ENCODE assay signal across 8 cellular contexts in the genomic region with DNA sequence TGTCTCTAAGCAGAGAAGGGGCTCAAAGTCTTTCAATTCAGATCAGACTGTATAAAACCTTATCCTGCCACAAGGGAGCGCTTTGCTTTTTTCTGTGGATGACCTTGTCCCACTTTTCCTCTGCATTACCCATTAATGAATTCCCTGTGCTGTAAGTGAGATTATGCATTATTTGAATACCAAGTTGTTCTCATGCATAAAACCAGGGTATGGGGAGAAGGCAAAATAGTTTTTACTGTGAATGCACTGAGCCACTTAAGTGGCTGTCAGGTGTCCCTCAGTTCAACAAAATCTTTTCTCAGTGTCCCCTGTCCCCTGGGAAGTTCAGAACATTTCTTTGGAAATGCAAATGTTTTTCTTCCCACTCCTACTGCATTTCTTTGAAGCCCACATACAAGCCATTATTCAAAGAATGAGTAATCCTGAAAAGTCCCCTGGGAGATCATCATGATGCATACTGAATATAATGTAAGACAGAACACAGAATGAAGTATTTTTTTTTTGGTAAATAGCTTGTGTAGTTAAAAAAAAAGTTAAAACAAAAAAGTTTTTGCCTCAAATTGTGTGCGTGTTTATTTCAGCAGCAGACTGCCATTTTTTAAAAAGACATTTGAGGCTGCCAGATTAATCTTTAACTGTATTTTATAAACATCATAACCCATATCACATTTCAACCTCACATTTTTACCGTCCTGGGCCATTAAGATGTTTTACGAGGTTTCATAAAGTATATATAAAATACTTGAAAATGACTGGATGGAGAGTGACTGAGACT.
A peak's percentile ranks its signal among the peaks of the same experiment; 100 is the strongest.
DNase-seq lines count a peak whose midpoint lies in the region; ATAC-seq and TF ChIP-seq lines count a peak whose summit lies in the region.

No MANE protein-coding gene starts in this region.

- no peak for TF ChIP-seq POLR2A in GM18505 (IDR thresholded peaks at IDR 0.05; ENCODE audit: borderline replicate concordance, extremely low read depth, insufficient read depth, insufficient read length)

- TF ChIP-seq EP300 in Ishikawa (IDR thresholded peaks at IDR 0.05; ENCODE audit: borderline replicate concordance) = no peak

- no peaks in the 10 kb centered on the region for H3K9me3 Mint-ChIP-seq in nephron

- peaks cover 9% of the 10 kb centered on the region for H3K4me1 Mint-ChIP-seq in nephron

- peak overlapping the region; percentile 86 to 96 (median 95) for H3K27ac Mint-ChIP-seq in nephron

- peak; percentile 83 for DNase-seq in ELR (ENCODE audit: low read depth)
- DNase-seq in caudate nucleus (lab: John Stamatoyannopoulos, UW) = peak in 16 of 61 donors; percentile 2 to 48 (median 10)
- no peak for DNase-seq in activated T-cell treated with anti-CD3 and anti-CD28 coated beads, Interleukin-2, amount 50 U/mL, for 1 hour
- DNase-seq in activated naive CD4-positive, alpha-beta T cell treated with Interleukin-2 at 50 U/mL for 16 hours = no peak

- peak overlapping the region; percentile 11 for H3K27ac ChIP-seq in caudate nucleus (ENCODE audit: low read depth, low read length)

- H3K4me3 Mint-ChIP-seq in nephron = peak overlapping the region in 2 of 3 experiments; percentile 0 to 36

- TF ChIP-seq CTCF in nephron (IDR thresholded peaks at IDR 0.05; ENCODE audit: unreplicated experiment in 3 of 3) = peak; percentile 42 to 65 (median 48)

- TF ChIP-seq RAD21 in Ishikawa (IDR thresholded peaks at IDR 0.05; ENCODE audit: low read depth) = peak; percentile 60

- H3K36me3 Mint-ChIP-seq in nephron (ENCODE audit: low read depth) = no peaks in the 10 kb centered on the region

- no peaks in the 10 kb centered on the region for H3K27me3 Mint-ChIP-seq in nephron (ENCODE audit: low read depth)

- ATAC-seq in GM18517 (IDR thresholded peaks at IDR 0.05; ENCODE audit: unreplicated experiment) (no peak), GM18505 (IDR thresholded peaks at IDR 0.05; ENCODE audit: unreplicated experiment) (no peak)

TF ChIP-seq in Ishikawa, 13 proteins besides CTCF, POLR2A, EP300 and RAD21:
- no peak for TF ChIP-seq ZBTB7A (IDR thresholded peaks at IDR 0.05; ENCODE audit: low read depth)
- TF ChIP-seq, protein P1, sequence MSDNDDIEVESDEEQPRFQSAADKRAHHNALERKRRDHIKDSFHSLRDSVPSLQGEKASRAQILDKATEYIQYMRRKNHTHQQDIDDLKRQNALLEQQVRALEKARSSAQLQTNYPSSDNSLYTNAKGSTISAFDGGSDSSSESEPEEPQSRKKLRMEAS (IDR thresholded peaks at IDR 0.05) = no peak
- TF ChIP-seq NFIC (IDR thresholded peaks at IDR 0.05) = no peak
- TF ChIP-seq TEAD4 (IDR thresholded peaks at IDR 0.05) = no peak
- no peak for TF ChIP-seq EGR1 (IDR thresholded peaks at IDR 0.05)
- no peak for TF ChIP-seq TAF1 (IDR thresholded peaks at IDR 0.05; ENCODE audit: low read depth)
- no peak for TF ChIP-seq REST (IDR thresholded peaks at IDR 0.05; ENCODE audit: low read depth)
- TF ChIP-seq TCF12 (IDR thresholded peaks at IDR 0.05; ENCODE audit: low read depth) = no peak
- no peak for TF ChIP-seq FOXM1 (IDR thresholded peaks at IDR 0.05; ENCODE audit: borderline replicate concordance, low read depth)
- no peak for TF ChIP-seq YY1 (IDR thresholded peaks at IDR 0.05; ENCODE audit: low read depth)
- no peak for TF ChIP-seq USF1 (IDR thresholded peaks at IDR 0.05)
- TF ChIP-seq CREB1 (IDR thresholded peaks at IDR 0.05; ENCODE audit: low read depth) = no peak
